ENCODE assay signal across 22 cellular contexts in the genomic region with DNA sequence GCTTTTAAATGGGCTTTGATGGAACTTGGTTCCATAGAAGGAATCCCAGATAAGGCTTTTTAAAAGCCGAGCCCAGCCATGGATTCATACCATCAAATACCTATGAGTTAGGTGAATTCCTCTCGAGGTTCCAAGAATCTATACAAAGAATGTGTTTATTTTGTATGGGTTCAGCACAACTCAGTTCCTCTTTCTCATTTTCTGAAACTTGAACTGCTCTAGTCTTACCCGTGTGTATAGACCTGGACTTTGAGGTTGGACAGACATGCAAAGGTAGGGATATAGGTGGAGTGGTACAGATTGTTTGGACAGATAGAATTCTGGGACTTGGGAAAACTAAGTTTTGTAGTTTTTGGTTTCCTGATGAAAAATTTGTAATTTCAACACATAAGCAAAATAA.
"Had no signal": no experiment of that assay in that cellular context is flagged by ENCODE, and none has a peak within 500 bp of the region (broad histone marks: within the 10 kb centered on the region; RNA-seq: fewer than 3 reads in every experiment).

No MANE protein-coding gene starts in this region.

- H3K36me3 Mint-ChIP-seq: mesothelial cell of epicardium had no signal

- H3K4me1 ChIP-seq: esophagus muscularis mucosa, foreskin keratinocyte, gastroesophageal sphincter, left lung had no signal

- H3K4me3 Mint-ChIP-seq: mesothelial cell of epicardium had no signal

- ATAC-seq: foreskin keratinocyte, gastroesophageal sphincter, heart left ventricle, left cardiac atrium, left lung, left ventricle myocardium superior, lower lobe of right lung, mucosa of descending colon had no signal

- H3K4me2 ChIP-seq: hepatocyte had no signal

- H3K27me3 ChIP-seq: dorsolateral prefrontal cortex, esophagus muscularis mucosa, foreskin keratinocyte, gastroesophageal sphincter, heart left ventricle, hepatocyte, left lung had no signal

- H3K27ac Mint-ChIP-seq: mesothelial cell of epicardium had no signal

- H3K9me3 Mint-ChIP-seq: mesothelial cell of epicardium had no signal

- FAIRE-seq: colon, endothelial cell of umbilical vein, frontal cortex, islet of Langerhans, keratinocyte had no signal

- H3K27ac ChIP-seq: coronary artery, dorsolateral prefrontal cortex, esophagus muscularis mucosa, foreskin keratinocyte, gastroesophageal sphincter, heart left ventricle, hepatocyte, left lung, lower lobe of right lung had no signal

- H3K4me3 ChIP-seq: coronary artery, dorsolateral prefrontal cortex, esophagus muscularis mucosa, gastroesophageal sphincter, heart left ventricle, hepatocyte, left lung, lower lobe of right lung, mucosa of descending colon had no signal

- H3K36me3 ChIP-seq: esophagus muscularis mucosa, gastroesophageal sphincter, heart left ventricle, left lung, lower lobe of right lung had no signal

- H3K9me3 ChIP-seq: esophagus muscularis mucosa, gastroesophageal sphincter, heart left ventricle, left lung, lower lobe of right lung, mucosa of descending colon had no signal

- H3K79me2 ChIP-seq: hepatocyte had no signal

- H2AFZ ChIP-seq: hepatocyte had no signal

- DNase-seq: dermis blood vessel endothelial cell; dorsolateral prefrontal cortex; effector CD4-positive, alpha-beta T cell; effector memory CD4-positive, alpha-beta T cell; foreskin keratinocyte; heart left ventricle; left cardiac atrium; left lung; left ventricle myocardium superior; lower lobe of right lung; mesenchymal stem cell; mucosa of descending colon had no signal
